28 cellular contexts compared by ENCODE assay signal in genomic region chr14:27199272-27199671, GRCh38.
"Had no signal": no experiment of that assay in that cellular context is flagged by ENCODE, and none has a peak within 500 bp of the region (broad histone marks: within the 10 kb centered on the region; RNA-seq: fewer than 3 reads in every experiment).

No MANE protein-coding gene starts in this region.

- DNase-seq: colonic mucosa; cortex of kidney; dermis blood vessel endothelial cell; dorsolateral prefrontal cortex; effector CD4-positive, alpha-beta T cell; effector CD8-positive, alpha-beta T cell; effector memory CD4-positive, alpha-beta T cell; effector memory CD8-positive, alpha-beta T cell; endodermal cell; erythroblast; esophagus squamous epithelium; foreskin fibroblast; foreskin keratinocyte; foreskin melanocyte; gastrocnemius medialis; glutamatergic neuron; head of caudate nucleus; heart left ventricle; heart right ventricle had no signal

- H3K36me3 ChIP-seq: colonic mucosa, esophagus muscularis mucosa, esophagus squamous epithelium, gastrocnemius medialis, gastroesophageal sphincter, heart left ventricle, heart right ventricle had no signal

- H3K4me1 ChIP-seq: colonic mucosa, esophagus muscularis mucosa, esophagus squamous epithelium, foreskin keratinocyte, gastrocnemius medialis, gastroesophageal sphincter, heart left ventricle, heart right ventricle had no signal

- H3K9me3 ChIP-seq: colonic mucosa, esophagus muscularis mucosa, esophagus squamous epithelium, gastrocnemius medialis, gastroesophageal sphincter, heart left ventricle, heart right ventricle had no signal

- H3K27me3 ChIP-seq: colonic mucosa, dorsolateral prefrontal cortex, esophagus muscularis mucosa, esophagus squamous epithelium, foreskin keratinocyte, gastrocnemius medialis, gastroesophageal sphincter, heart left ventricle, heart right ventricle had no signal

- FAIRE-seq: colon, endometrium, endothelial cell of umbilical vein, frontal cortex had no signal

- H3K27ac ChIP-seq: colonic mucosa, coronary artery, dorsolateral prefrontal cortex, epithelial cell of prostate, esophagus muscularis mucosa, esophagus squamous epithelium, foreskin keratinocyte, gastrocnemius medialis, gastroesophageal sphincter, heart left ventricle, heart right ventricle had no signal

- H3K4me3 ChIP-seq: colonic mucosa, coronary artery, dorsolateral prefrontal cortex, esophagus muscularis mucosa, esophagus squamous epithelium, gastrocnemius medialis, gastroesophageal sphincter, heart left ventricle, heart right ventricle had no signal

- ATAC-seq: effector memory CD8-positive, alpha-beta T cell; esophagus mucosa; foreskin keratinocyte; gastrocnemius medialis; gastroesophageal sphincter; heart left ventricle; heart right ventricle had no signal
